ENCODE assay signal across 1 cellular context in genomic region chr2:241302759-241303651, GRCh38.
TF ChIP-seq lines count a peak whose summit lies in the region.

No MANE protein-coding gene starts in this region.

TF ChIP-seq in HEK293, 187 proteins besides CTCF, POLR2A, EP300 and RAD21 (continued from another document):
- TF ChIP-seq ZNF488 (tag by site-specific recombination; IDR thresholded peaks at IDR 0.05) (no peak), ZNF548 (tag by site-specific recombination; IDR thresholded peaks at IDR 0.05) (no peak), ZNF202 (tag by site-specific recombination; IDR thresholded peaks at IDR 0.05; ENCODE audit: borderline replicate concordance) (no peak), ZNF398 (tag by site-specific recombination; IDR thresholded peaks at IDR 0.05) (no peak), ZNF596 (tag by site-specific recombination; IDR thresholded peaks at IDR 0.05) (no peak), ZNF449 (tag by site-specific recombination; IDR thresholded peaks at IDR 0.05) (peak; percentile 85)
